Comparison of ENCODE assay signal across 30 cellular contexts in genomic region chr5:148379340-148379739, GRCh38. TPM values are rescaled to one million over a fixed set of nuclear protein-coding genes. Genes with fewer than 3 reads are reported as not detected.
"Had no signal": no experiment of that assay in that cellular context is flagged by ENCODE, and none has a peak within 500 bp of the region (broad histone marks: within the 10 kb centered on the region; RNA-seq: fewer than 3 reads in every experiment).

No MANE protein-coding gene starts in this region.

- H3K27ac ChIP-seq: breast epithelium, SJSA1 had no signal

- ATAC-seq: activated CD4-positive, alpha-beta T cell treated with anti-CD3 and anti-CD28 coated beads for 36 hours; activated T-helper 17 cell treated with anti-CD3 and anti-CD28 coated beads, Interleukin-2, amount 50 U/mL, for 72 hours; K562; SK-N-SH treated with all-trans-retinoic acid at 6 μM for 48 hours had no signal

- H3K36me3 ChIP-seq: breast epithelium had no signal

- H3K4me3 Mint-ChIP-seq: activated CD4-positive, alpha-beta memory T cell treated with anti-CD3 and anti-CD28 coated beads, Interleukin-2, amount 10 ng/mL, durations not matched to agents 7 days and 5 days; activated CD4-positive, alpha-beta T cell treated with anti-CD3 and anti-CD28 coated beads for 36 hours; activated naive CD4-positive, alpha-beta T cell treated with anti-CD3 and anti-CD28 coated beads, Interleukin-2, amount 10 ng/mL, durations not matched to agents 7 days and 5 days; activated T-helper 17 cell treated with anti-CD3 and anti-CD28 coated beads, Interleukin-2, amount 50 U/mL, for 72 hours had no signal

- H3K4me3 ChIP-seq: breast epithelium, K562, SJSA1 had no signal

- DNase-seq: activated CD4-positive, alpha-beta memory T cell treated with anti-CD3 and anti-CD28 coated beads, Interleukin-2, amount 10 ng/mL, durations not matched to agents 7 days and 5 days; activated CD4-positive, alpha-beta T cell treated with anti-CD3 and anti-CD28 coated beads for 36 hours; activated CD4-positive, alpha-beta T cell treated with anti-CD3 and anti-CD28 coated beads, Interleukin-2, amount 50 U/mL, for 1 hour; activated gamma-delta T cell treated with Interleukin-2 at 50 U/mL for 16 hours; activated naive CD4-positive, alpha-beta T cell treated with anti-CD3 and anti-CD28 coated beads, Interleukin-2, amount 10 ng/mL, durations not matched to agents 7 days and 5 days; activated T-cell treated with anti-CD3 and anti-CD28 coated beads for 4 hours; activated T-cell treated with anti-CD3 and anti-CD28 coated beads, Interleukin-2, amount 50 U/mL, for 48 hours; aorta; caudate nucleus; Kasumi-1; NCI-H1092; NCI-H1417; NCI-H1930; NCI-H2171; NCI-H2227 treated with DMSO at 0.1 percent for 48 hours; NCI-H446 treated with DMSO at 0.1 percent for 48 hours; NCI-H526; NCI-H774; NK-92 treated with Interleukin-12 subunit alpha and Interleukin-12 subunit beta, amount 100 ng/mL, for 24 hours; SHP77; SW 1271; T1000 had no signal

- H3K27ac Mint-ChIP-seq: activated naive CD4-positive, alpha-beta T cell treated with anti-CD3 and anti-CD28 coated beads, Interleukin-2, amount 10 ng/mL, durations not matched to agents 7 days and 5 days; activated T-helper 17 cell treated with anti-CD3 and anti-CD28 coated beads, Interleukin-2, amount 50 U/mL, for 72 hours had no signal

- H3K27me3 Mint-ChIP-seq: activated CD4-positive, alpha-beta memory T cell treated with anti-CD3 and anti-CD28 coated beads, Interleukin-2, amount 10 ng/mL, durations not matched to agents 7 days and 5 days; activated CD4-positive, alpha-beta T cell treated with anti-CD3 and anti-CD28 coated beads for 36 hours; activated naive CD4-positive, alpha-beta T cell treated with anti-CD3 and anti-CD28 coated beads, Interleukin-2, amount 10 ng/mL, durations not matched to agents 7 days and 5 days; activated T-helper 17 cell treated with anti-CD3 and anti-CD28 coated beads, Interleukin-2, amount 50 U/mL, for 72 hours had no signal

- H3K9me3 Mint-ChIP-seq: activated T-helper 17 cell treated with anti-CD3 and anti-CD28 coated beads, Interleukin-2, amount 50 U/mL, for 72 hours had no signal

- H3K27me3 ChIP-seq: breast epithelium, SJSA1 had no signal

- H3K9me3 ChIP-seq: breast epithelium, SJSA1 had no signal

RNA-seq across cellular contexts. Expression of gene SPINK9, which starts 44.0 kb away (rescaled TPM):
- total RNA-seq: activated CD4-positive, alpha-beta memory T cell treated with anti-CD3 and anti-CD28 coated beads, Interleukin-2, amount 10 ng/mL, durations not matched to agents 7 days and 5 days; activated CD4-positive, alpha-beta T cell treated with anti-CD3 and anti-CD28 coated beads for 36 hours; activated CD8-positive, alpha-beta memory T cell treated with anti-CD3 and anti-CD28 coated beads for 36 hours; activated T-helper 17 cell treated with anti-CD3 and anti-CD28 coated beads, Interleukin-2, amount 50 U/mL, for 72 hours; breast epithelium; K562; MCF 10A; SJSA1; T-helper 1 cell treated with Interleukin-12 subunit alpha and Interleukin-12 subunit beta and Interleukin-4 antibody, amounts not matched to agents 30 ng/mL and 1 ng/mL, for 36 hours had no signal
